In the genomic region with DNA sequence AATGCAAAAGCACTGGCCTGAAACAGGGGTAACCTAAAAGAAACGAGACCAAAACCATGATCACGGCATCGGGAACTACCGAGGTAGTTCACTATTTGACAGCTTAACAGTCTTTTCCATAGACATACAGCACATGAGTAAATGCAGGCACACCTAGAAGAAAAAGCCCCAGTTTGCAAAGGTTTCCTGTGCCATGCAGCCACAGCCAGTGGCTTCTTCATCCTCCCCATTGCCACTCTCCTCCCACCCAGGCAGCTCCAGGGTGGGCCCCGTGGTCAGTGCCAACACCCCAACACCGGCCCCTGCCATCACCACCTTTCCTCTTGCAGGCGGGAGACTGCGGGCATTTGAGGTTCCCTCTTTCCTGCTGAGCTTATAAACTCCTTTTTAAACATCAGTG, we compare ENCODE assay signal across 15 cellular contexts.
"Had no signal": no experiment of that assay in that cellular context is flagged by ENCODE, and none has a peak within 500 bp of the region (broad histone marks: within the 10 kb centered on the region; RNA-seq: fewer than 3 reads in every experiment).

No MANE protein-coding gene starts in this region.

- H3K9me3 Mint-ChIP-seq: activated CD4-positive, alpha-beta T cell treated with anti-CD3 and anti-CD28 coated beads, Interleukin-2, amount 10 ng/mL, durations not matched to agents 7 days and 5 days; stimulated activated naive CD8-positive, alpha-beta T cell treated with anti-CD3 and anti-CD28 coated beads, Interleukin-15, Interleukin-2, amounts not matched to agents 100 ng/mL and 50 ng/mL, for 24 hours; T-helper 2 cell treated with Interferon-gamma antibody and Interleukin-4, amounts not matched to agents 5 μg/mL and 100 μg/mL, for 36 hours had no signal

- DNase-seq: activated CD4-positive, alpha-beta T cell treated with anti-CD3 and anti-CD28 coated beads, Interleukin-2, amount 10 ng/mL, durations not matched to agents 7 days and 5 days; activated naive CD4-positive, alpha-beta T cell; body of pancreas; dorsolateral prefrontal cortex; foreskin fibroblast; hippocampal formation; islet precursor cell; left colon; lower lobe of right lung; retina; spleen; stimulated activated CD4-positive, alpha-beta T cell treated with anti-CD3 and anti-CD28 coated beads, Interleukin-4, amount 100 ng/mL, for 4 hours; trophoblast cell had no signal

- H3K27me3 Mint-ChIP-seq: activated CD4-positive, alpha-beta T cell treated with anti-CD3 and anti-CD28 coated beads, Interleukin-2, amount 10 ng/mL, durations not matched to agents 7 days and 5 days; stimulated activated naive CD8-positive, alpha-beta T cell treated with anti-CD3 and anti-CD28 coated beads, Interleukin-15, Interleukin-2, amounts not matched to agents 100 ng/mL and 50 ng/mL, for 24 hours had no signal

- H3K27ac Mint-ChIP-seq: activated CD4-positive, alpha-beta T cell treated with anti-CD3 and anti-CD28 coated beads, Interleukin-2, amount 10 ng/mL, durations not matched to agents 7 days and 5 days; stimulated activated naive CD8-positive, alpha-beta T cell treated with anti-CD3 and anti-CD28 coated beads, Interleukin-15, Interleukin-2, amounts not matched to agents 100 ng/mL and 50 ng/mL, for 24 hours; T-helper 2 cell treated with Interferon-gamma antibody and Interleukin-4, amounts not matched to agents 5 μg/mL and 100 μg/mL, for 36 hours had no signal

- ATAC-seq: body of pancreas, left colon, lower lobe of right lung had no signal

- H3K4me3 Mint-ChIP-seq: activated CD4-positive, alpha-beta T cell treated with anti-CD3 and anti-CD28 coated beads, Interleukin-2, amount 10 ng/mL, durations not matched to agents 7 days and 5 days; stimulated activated naive CD8-positive, alpha-beta T cell treated with anti-CD3 and anti-CD28 coated beads, Interleukin-15, Interleukin-2, amounts not matched to agents 100 ng/mL and 50 ng/mL, for 24 hours; T-helper 2 cell treated with Interferon-gamma antibody and Interleukin-4, amounts not matched to agents 5 μg/mL and 100 μg/mL, for 36 hours had no signal
